In genomic region chr6:148166339-148166949, GRCh38 we compare ENCODE assay signal across 8 cellular contexts.
DNase-seq lines count a peak whose midpoint lies in the region; ATAC-seq, FAIRE-seq and TF ChIP-seq lines count a peak whose summit lies in the region.

No MANE protein-coding gene starts in this region.

- no peak for TF ChIP-seq POLR2A in HepG2 (IDR thresholded peaks at IDR 0.05; ENCODE audit: insufficient read depth in 1 of 2, low read depth in 2 of 2, low read length in 2 of 2)

- no peak overlapping the region for H2AFZ ChIP-seq in HepG2 (ENCODE audit: low read length)

- H3K27me3 ChIP-seq in HepG2 (ENCODE audit: control insufficient read depth in 1 of 2, insufficient read depth in 2 of 2, low read length in 2 of 2): no peaks in the 10 kb centered on the region

- peak; percentile 86 for FAIRE-seq in HepG2 (lab: Jason Lieb, UNC)

- TF ChIP-seq EP300 in HepG2 (IDR thresholded peaks at IDR 0.05; ENCODE audit: low read depth in 2 of 2, low read length in 2 of 2): no peak
- TF ChIP-seq EP300 in HepG2 (CRISPR knock-in tag; IDR thresholded peaks at IDR 0.05; ENCODE audit: borderline replicate concordance): no peak

- intact Hi-C loops in HepG2 (cut with micrococcal nuclease; ENCODE audit: unreplicated experiment): loop anchor here (1.0 to 2.0 kb wide), 4 partner anchors 21 to 1310 kb away; no protein-coding TSS in a partner anchor

- H3K4me1 ChIP-seq in HepG2 (ENCODE audit: insufficient read depth, low read length): no peaks in the 10 kb centered on the region

- POLR2A ChIA-PET in HepG2 (lab: Yijun Ruan, JAX): no interaction called here

- H3K9me3 ChIP-seq in HepG2 (ENCODE audit: low read length): no peaks in the 10 kb centered on the region

- H4K20me1 ChIP-seq in HepG2 (ENCODE audit: insufficient read depth, low read length): no peaks in the 10 kb centered on the region

- DNase-seq in COR-L47 (lab: John Stamatoyannopoulos, UW) (peak; percentile 43), H4 (ENCODE audit: low spot score) (peak; percentile 33), NCI-H524 treated with DMSO at 0.1 percent for 48 hours (lab: John Stamatoyannopoulos, UW) (peak; percentile 28), brain pericyte (ENCODE audit: low read depth, low spot score) (peak; percentile 18), HepG2 (ENCODE audit: low spot score) (peak; percentile 59)
- no peak for DNase-seq in activated CD8-positive, alpha-beta memory T cell treated with anti-CD3 and anti-CD28 coated beads for 24 hours

- H3K4me3 ChIP-seq in HepG2 (replicated peaks in 1 of 3; ENCODE audit: insufficient read depth in 1 of 3, low read depth in 2 of 3, low read length in 3 of 3): no peak overlapping the region

- H3K9ac ChIP-seq in HepG2 (ENCODE audit: insufficient read depth, low read depth, low read length): no peak overlapping the region

- TF ChIP-seq RAD21 in HepG2 (CRISPR knock-in tag; IDR thresholded peaks at IDR 0.05): peak; percentile 54; the same call in 1 of the 2 replicates

- CTCF ChIA-PET in HepG2 (lab: Yijun Ruan, JAX; ENCODE audit: low intra/inter-chr PET ratio, low total read pairs): interaction anchor here (0.9 to 1.6 kb wide), 3 partner anchors 22 to 660 kb away, joined by 3 to 24 read pairs (median 5); no protein-coding TSS in a partner anchor

- H3K79me2 ChIP-seq in HepG2 (ENCODE audit: insufficient read depth, low read length): no peaks in the 10 kb centered on the region

- in situ Hi-C loops in HepG2 (cut with HindIII; ENCODE audit: extremely low pct_ligation_motif_present, low pct_unique_long_range_greater_than_20kb): loop anchor here (5.0 to 25.0 kb wide), 3 partner anchors 659 to 1304 kb away; partner anchors contain the start of gene SAMD5

- ATAC-seq in HepG2: peak; percentile 67
- ATAC-seq in HG02623 (IDR thresholded peaks at IDR 0.05; ENCODE audit: unreplicated experiment): no peak
- no peak for ATAC-seq in GM21619 (IDR thresholded peaks at IDR 0.05; ENCODE audit: unreplicated experiment)

- H3K27ac ChIP-seq in HepG2 (ENCODE audit: extremely low read length, insufficient read depth, low read length): no peak overlapping the region

- WGBS in HepG2 (ENCODE audit: low lambda C conversion rate): 32% methylated on average over 6 of the region's 6 CpGs

- TF ChIP-seq CTCF in HepG2 (CRISPR knock-in tag; IDR thresholded peaks at IDR 0.05): peak; percentile 71

- no peaks in the 10 kb centered on the region for H3K36me3 ChIP-seq in HepG2 (replicated peaks in 1 of 2; ENCODE audit: control insufficient read depth in 1 of 2, insufficient read depth in 2 of 2, low read length in 2 of 2)

- no TSS peak for BruUV-seq in HepG2 (replicated peaks; lab: Mats Ljungman, UMichigan)

- H3K4me2 ChIP-seq in HepG2 (ENCODE audit: low read depth, low read length): no peak overlapping the region

TF ChIP-seq in HepG2, 621 proteins besides CTCF, POLR2A, EP300 and RAD21 (continues in another document):
- TF ChIP-seq ZNF12 (CRISPR knock-in tag; IDR thresholded peaks at IDR 0.05): no peak
- TF ChIP-seq, protein P1, sequence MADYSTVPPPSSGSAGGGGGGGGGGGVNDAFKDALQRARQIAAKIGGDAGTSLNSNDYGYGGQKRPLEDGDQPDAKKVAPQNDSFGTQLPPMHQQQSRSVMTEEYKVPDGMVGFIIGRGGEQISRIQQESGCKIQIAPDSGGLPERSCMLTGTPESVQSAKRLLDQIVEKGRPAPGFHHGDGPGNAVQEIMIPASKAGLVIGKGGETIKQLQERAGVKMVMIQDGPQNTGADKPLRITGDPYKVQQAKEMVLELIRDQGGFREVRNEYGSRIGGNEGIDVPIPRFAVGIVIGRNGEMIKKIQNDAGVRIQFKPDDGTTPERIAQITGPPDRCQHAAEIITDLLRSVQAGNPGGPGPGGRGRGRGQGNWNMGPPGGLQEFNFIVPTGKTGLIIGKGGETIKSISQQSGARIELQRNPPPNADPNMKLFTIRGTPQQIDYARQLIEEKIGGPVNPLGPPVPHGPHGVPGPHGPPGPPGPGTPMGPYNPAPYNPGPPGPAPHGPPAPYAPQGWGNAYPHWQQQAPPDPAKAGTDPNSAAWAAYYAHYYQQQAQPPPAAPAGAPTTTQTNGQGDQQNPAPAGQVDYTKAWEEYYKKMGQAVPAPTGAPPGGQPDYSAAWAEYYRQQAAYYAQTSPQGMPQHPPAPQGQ (CRISPR knock-in tag; IDR thresholded peaks at IDR 0.05; ENCODE audit: borderline replicate concordance): no peak
- TF ChIP-seq ZKSCAN1 (IDR thresholded peaks at IDR 0.05; ENCODE audit: low read length): no peak
- TF ChIP-seq HMGXB4 (CRISPR knock-in tag; IDR thresholded peaks at IDR 0.05; ENCODE audit: borderline replicate concordance in 1 of 2, low read depth in 1 of 2): no peak
- no peak for TF ChIP-seq RBM39 (IDR thresholded peaks at IDR 0.05; ENCODE audit: low read depth, low read length, poor library complexity, severe bottlenecking)
- no peak for TF ChIP-seq ZSCAN30 (CRISPR knock-in tag; IDR thresholded peaks at IDR 0.05)
- TF ChIP-seq KLF11 (CRISPR knock-in tag; IDR thresholded peaks at IDR 0.05): no peak
- TF ChIP-seq MEIS1 (CRISPR knock-in tag; IDR thresholded peaks at IDR 0.05; ENCODE audit: borderline replicate concordance): no peak
- TF ChIP-seq ZFP41 (CRISPR knock-in tag; IDR thresholded peaks at IDR 0.05; ENCODE audit: borderline replicate concordance): no peak
- peak; percentile 73 for TF ChIP-seq SMC3 (IDR thresholded peaks at IDR 0.05; ENCODE audit: low read length)
- peak; percentile 76 for TF ChIP-seq STAG1 (CRISPR knock-in tag; IDR thresholded peaks at IDR 0.05)
- TF ChIP-seq EHMT2 (IDR thresholded peaks at IDR 0.05; ENCODE audit: borderline replicate concordance, low read depth, low read length): no peak
- no peak for TF ChIP-seq ZMYM4 (CRISPR knock-in tag; IDR thresholded peaks at IDR 0.05)
- no peak for TF ChIP-seq PCBP2 (optimal IDR thresholded peaks at IDR 0.05; ENCODE audit: low read depth, low read length, poor library complexity, severe bottlenecking)
- no peak for TF ChIP-seq ARID5B (CRISPR knock-in tag; IDR thresholded peaks at IDR 0.05)
- no peak for TF ChIP-seq TCF7L2 (IDR thresholded peaks at IDR 0.05; ENCODE audit: low read depth, low read length)
- no peak for TF ChIP-seq ZNF253 (CRISPR knock-in tag; IDR thresholded peaks at IDR 0.05; ENCODE audit: borderline replicate concordance)
- TF ChIP-seq, protein P2, sequence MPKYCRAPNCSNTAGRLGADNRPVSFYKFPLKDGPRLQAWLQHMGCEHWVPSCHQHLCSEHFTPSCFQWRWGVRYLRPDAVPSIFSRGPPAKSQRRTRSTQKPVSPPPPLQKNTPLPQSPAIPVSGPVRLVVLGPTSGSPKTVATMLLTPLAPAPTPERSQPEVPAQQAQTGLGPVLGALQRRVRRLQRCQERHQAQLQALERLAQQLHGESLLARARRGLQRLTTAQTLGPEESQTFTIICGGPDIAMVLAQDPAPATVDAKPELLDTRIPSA (CRISPR knock-in tag; IDR thresholded peaks at IDR 0.05; ENCODE audit: borderline replicate concordance): no peak
- no peak for TF ChIP-seq ZNF441 (CRISPR knock-in tag; IDR thresholded peaks at IDR 0.05; ENCODE audit: borderline replicate concordance)
- TF ChIP-seq SOX5 (CRISPR knock-in tag; IDR thresholded peaks at IDR 0.05; ENCODE audit: borderline replicate concordance): no peak
- TF ChIP-seq RARA (CRISPR knock-in tag; IDR thresholded peaks at IDR 0.05): no peak
- no peak for TF ChIP-seq ZNF143 (CRISPR knock-in tag; IDR thresholded peaks at IDR 0.05)
- no peak for TF ChIP-seq TAF1 (CRISPR knock-in tag; IDR thresholded peaks at IDR 0.05)
- no peak for TF ChIP-seq FOXM1 (CRISPR knock-in tag; IDR thresholded peaks at IDR 0.05)
- TF ChIP-seq SIN3B (IDR thresholded peaks at IDR 0.05; ENCODE audit: low read length): no peak
